In the genomic region with DNA sequence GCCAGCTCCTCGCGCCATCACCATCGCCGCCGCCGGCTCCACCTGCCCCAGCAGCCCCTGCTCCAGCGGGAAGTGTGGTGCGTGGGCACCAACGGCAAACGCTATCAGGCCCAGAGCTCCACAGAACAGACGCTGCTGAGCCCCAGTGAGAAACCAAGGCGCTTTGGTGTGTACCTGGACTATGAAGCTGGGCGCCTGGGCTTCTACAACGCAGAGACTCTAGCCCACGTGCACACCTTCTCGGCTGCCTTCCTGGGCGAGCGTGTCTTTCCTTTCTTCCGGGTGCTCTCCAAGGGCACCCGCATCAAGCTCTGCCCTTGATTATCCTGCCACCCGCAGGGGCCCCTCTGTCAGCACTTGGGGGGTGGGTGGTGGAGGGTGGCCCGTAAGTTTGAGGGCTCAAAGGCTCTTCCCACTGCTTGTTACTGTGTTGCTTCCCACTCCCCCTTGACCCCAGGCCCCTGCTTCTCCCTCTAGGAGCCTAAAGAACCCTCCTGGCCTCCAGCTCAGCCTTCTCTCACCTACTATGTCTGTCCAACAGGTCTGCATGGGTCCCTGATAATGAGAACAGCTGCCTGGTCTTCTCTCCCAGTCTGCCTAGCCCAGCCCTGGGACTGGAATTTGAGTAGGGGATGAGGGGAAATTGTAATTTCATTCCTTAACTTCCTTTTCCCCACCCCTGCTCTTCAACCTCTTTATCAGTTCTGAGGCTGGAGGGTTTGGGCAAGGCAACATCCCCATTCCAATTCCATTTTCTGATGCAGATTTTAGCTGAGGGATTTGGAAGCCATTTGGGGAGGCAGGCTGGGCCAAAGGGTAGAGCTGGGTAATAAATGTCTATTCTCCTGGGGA, we compare ENCODE assay signal across 12 cellular contexts. TPM values are rescaled to one million over a fixed set of nuclear protein-coding genes. Genes with fewer than 3 reads are reported as not detected.
A peak's percentile ranks its signal among the peaks of the same experiment; 100 is the strongest.
DNase-seq lines count a peak whose midpoint lies in the region; ATAC-seq, FAIRE-seq and TF ChIP-seq lines count a peak whose summit lies in the region.
"Had no signal": no experiment of that assay in that cellular context is flagged by ENCODE, and none has a peak within 500 bp of the region (broad histone marks: within the 10 kb centered on the region; RNA-seq: fewer than 3 reads in every experiment).

No MANE protein-coding gene starts in this region.

- no peak overlapping the region for H3K4ac ChIP-seq in IMR-90 (ENCODE audit: low read depth, low read length)

- no peak overlapping the region for H2AK5ac ChIP-seq in IMR-90 (ENCODE audit: low read depth, low read length)

- H3K27me3 ChIP-seq in IMR-90 (ENCODE audit: control insufficient read depth, insufficient read depth, low read length) (no peaks in the 10 kb centered on the region), astrocyte (ENCODE audit: insufficient read depth, low read length) (no peaks in the 10 kb centered on the region), neural progenitor cell (no peaks in the 10 kb centered on the region), H7 (ENCODE audit: control insufficient read depth, insufficient read depth, low read length) (no peaks in the 10 kb centered on the region), brain microvascular endothelial cell (replicated peaks) (no peaks in the 10 kb centered on the region)

- no peak overlapping the region for H2BK15ac ChIP-seq in IMR-90 (ENCODE audit: low read depth, low read length)

- H3K14ac ChIP-seq in IMR-90 (replicated peaks; ENCODE audit: low read depth, low read length), result no peak overlapping the region

- DNase-seq in IMR-90 (no peak), astrocyte (ENCODE audit: low read depth) (no peak), neural progenitor cell (ENCODE audit: low spot score) (no peak), iPS-NIHi11 (ENCODE audit: low spot score) (no peak), H7 (no peak), brain microvascular endothelial cell (no peak)
- DNase-seq: activated CD4-positive, alpha-beta T cell treated with anti-CD3 and anti-CD28 coated beads, Interleukin-2, amount 50 U/mL, for 1 hour; caudate nucleus; GF-D8; substantia nigra had no signal

- H3K4me3 Mint-ChIP-seq in astrocyte (ENCODE audit: unreplicated experiment) (no peak overlapping the region), neural progenitor cell (no peak overlapping the region)

- H2BK5ac ChIP-seq in IMR-90 (ENCODE audit: low read depth, low read length, poor library complexity, severe bottlenecking), result no peak overlapping the region

- dilution Hi-C loops in IMR-90 (cut with HindIII; ENCODE audit: low sequenced_read_pairs, unreplicated experiment), result no loop called here

- H4K5ac ChIP-seq in IMR-90 (ENCODE audit: low read depth, low read length), result no peak overlapping the region

- H4K20me1 ChIP-seq in IMR-90 (ENCODE audit: insufficient read depth, low read length) (peaks cover 63% of the 10 kb centered on the region), astrocyte (ENCODE audit: insufficient read depth, low read length) (peaks cover 75% of the 10 kb centered on the region), neural progenitor cell (ENCODE audit: low read depth) (peaks cover 52% of the 10 kb centered on the region)

- H3K9me3 Mint-ChIP-seq in astrocyte (ENCODE audit: unreplicated experiment), result no peaks in the 10 kb centered on the region
- no peaks in the 10 kb centered on the region for H3K9me3 Mint-ChIP-seq in neural progenitor cell

- POLR2A ChIA-PET in IMR-90 (lab: Charles Lee; ENCODE audit: unreplicated experiment), result interaction anchor here (0.6 kb wide), 1 partner anchor 10 kb away, joined by 4 read pairs; no protein-coding TSS in a partner anchor

- peak; percentile 30 for ATAC-seq in IMR-90 (ENCODE audit: low read depth)

- H3K79me2 ChIP-seq in astrocyte (ENCODE audit: insufficient read depth, low read length), result peaks cover 29% of the 10 kb centered on the region
- peaks cover 17% of the 10 kb centered on the region for H3K79me2 ChIP-seq in neural progenitor cell (ENCODE audit: low read depth)

- in situ Hi-C loops in IMR-90 (cut with MboI; ENCODE audit: low sequenced_read_pairs), result no loop called here
- in situ Hi-C loops in brain microvascular endothelial cell (cut with HindIII; ENCODE audit: low pct_ligation_motif_present, low sequenced_read_pairs), result no loop called here

- no peak overlapping the region for H2BK20ac ChIP-seq in IMR-90 (ENCODE audit: low read depth, low read length)

- intact Hi-C loops in IMR-90 (cut with micrococcal nuclease), result no loop called here

- BruUV-seq in IMR-90 (replicated peaks; lab: Mats Ljungman, UMichigan), result no TSS peak

- peak; percentile 20 for TF ChIP-seq POLR2A in GM10847 (IDR thresholded peaks at IDR 0.05; ENCODE audit: extremely low read depth, insufficient read length)
- peak; percentile 15; the same call in 1 of the 2 replicates for TF ChIP-seq POLR2A in IMR-90 (IDR thresholded peaks at IDR 0.05; ENCODE audit: low read depth, low read length)

- H2AK9ac ChIP-seq in IMR-90 (replicated peaks; ENCODE audit: low read depth, low read length, poor library complexity), result peak overlapping the region; percentile 50

- WGBS in IMR-90 (ENCODE audit: extremely low coverage in 2 of 2, insufficient read length in 1 of 2), 2 experiments, result 93% methylated on average over 13 of the region's 22 CpGs; no CpG with 5 or more reads in 1 of the 2 experiments

- peaks cover 33% of the 10 kb centered on the region for H3K36me3 Mint-ChIP-seq in astrocyte (ENCODE audit: low read depth, unreplicated experiment)
- H3K36me3 Mint-ChIP-seq in neural progenitor cell, result peaks cover 49% of the 10 kb centered on the region

- no peak for TF ChIP-seq RAD21 in IMR-90 (IDR thresholded peaks at IDR 0.05; ENCODE audit: low read length)

- H3K4me2 ChIP-seq in IMR-90 (ENCODE audit: low read depth, low read length) (no peak overlapping the region), astrocyte (ENCODE audit: low read length) (no peak overlapping the region), neural progenitor cell (no peak overlapping the region)

- H3K36me3 ChIP-seq in IMR-90 (ENCODE audit: control insufficient read depth, insufficient read depth, low read length) (peaks cover 77% of the 10 kb centered on the region), astrocyte (ENCODE audit: insufficient read depth, low read length) (peaks cover 56% of the 10 kb centered on the region), neural progenitor cell (peaks cover 11% of the 10 kb centered on the region), H7 (replicated peaks; ENCODE audit: control insufficient read depth, insufficient read depth, low read length) (peaks cover 50% of the 10 kb centered on the region), brain microvascular endothelial cell (replicated peaks) (peaks cover 66% of the 10 kb centered on the region)

- CTCF ChIA-PET in IMR-90 (lab: Yijun Ruan, JAX), result interaction anchor here (0.6 kb wide), 1 partner anchor 1396 kb away, joined by 3 read pairs; no protein-coding TSS in a partner anchor

- H3K4me1 Mint-ChIP-seq in astrocyte (ENCODE audit: low read depth, unreplicated experiment) (peaks cover 16% of the 10 kb centered on the region), neural progenitor cell (peaks cover 5% of the 10 kb centered on the region)

- no peak for FAIRE-seq in astrocyte (lab: Jason Lieb, UNC)
- FAIRE-seq: frontal cortex had no signal

- H2BK120ac ChIP-seq in IMR-90 (ENCODE audit: low read depth, low read length), result no peak overlapping the region

- H3K9ac ChIP-seq in IMR-90 (ENCODE audit: low read depth, low read length) (no peak overlapping the region), astrocyte (ENCODE audit: low read length) (no peak overlapping the region), neural progenitor cell (no peak overlapping the region)

- H3K4me1 ChIP-seq in IMR-90 (ENCODE audit: control insufficient read depth, insufficient read depth, low read length) (no peaks in the 10 kb centered on the region), astrocyte (ENCODE audit: insufficient read depth, low read length) (peaks cover 10% of the 10 kb centered on the region), neural progenitor cell (no peaks in the 10 kb centered on the region)

- no peaks in the 10 kb centered on the region for H3K9me3 ChIP-seq in IMR-90 (ENCODE audit: control insufficient read depth, insufficient read depth, low read length)
- no peaks in the 10 kb centered on the region for H3K9me3 ChIP-seq in astrocyte (ENCODE audit: insufficient read depth, low read depth, low read length)
- H3K9me3 ChIP-seq in neural progenitor cell (ENCODE audit: low read depth), result no peaks in the 10 kb centered on the region

- H3K27ac Mint-ChIP-seq in astrocyte (ENCODE audit: unreplicated experiment) (peak overlapping the region; percentile 72), neural progenitor cell (peak overlapping the region; percentile 33)

- no peak overlapping the region for H4K91ac ChIP-seq in IMR-90 (ENCODE audit: insufficient read depth, low read depth, low read length)

- H3K27me3 Mint-ChIP-seq in astrocyte (ENCODE audit: low read depth, unreplicated experiment) (no peaks in the 10 kb centered on the region), neural progenitor cell (ENCODE audit: insufficient read depth, low read depth) (peaks cover 8% of the 10 kb centered on the region)

- peak overlapping the region; percentile 19 for H2AFZ ChIP-seq in IMR-90 (replicated peaks; ENCODE audit: low read length, poor library complexity)
- no peak overlapping the region for H2AFZ ChIP-seq in astrocyte (ENCODE audit: low read depth, low read length)
- no peak overlapping the region for H2AFZ ChIP-seq in neural progenitor cell (replicated peaks)

- H3K27ac ChIP-seq in IMR-90 (ENCODE audit: insufficient read depth, low read length) (no peak overlapping the region), astrocyte (ENCODE audit: low read depth, low read length) (no peak overlapping the region), neural progenitor cell (peak overlapping the region; percentile 87), brain microvascular endothelial cell (no peak overlapping the region)

- TF ChIP-seq CTCF in IMR-90 (conservative IDR thresholded peaks at IDR 0.05; ENCODE audit: low read depth, low read length), result no peak
- TF ChIP-seq CTCF in astrocyte (IDR thresholded peaks at IDR 0.05; ENCODE audit: insufficient read depth, low read depth, low read length), result no peak
- no peak for TF ChIP-seq CTCF in neural progenitor cell (IDR thresholded peaks at IDR 0.05)
- TF ChIP-seq CTCF in brain microvascular endothelial cell (IDR thresholded peaks at IDR 0.05; ENCODE audit: low read depth, low read length, missing control alignments), result no peak

- H3K4me3 ChIP-seq in IMR-90 (ENCODE audit: insufficient read depth, low read depth, low read length), result no peak overlapping the region
- no peak overlapping the region for H3K4me3 ChIP-seq in astrocyte (ENCODE audit: insufficient read depth, low read depth, low read length)
- no peak overlapping the region for H3K4me3 ChIP-seq in neural progenitor cell
- no peak overlapping the region for H3K4me3 ChIP-seq in H7 (ENCODE audit: insufficient read depth, low read depth, low read length)
- no peak overlapping the region for H3K4me3 ChIP-seq in brain microvascular endothelial cell (ENCODE audit: low read depth, low read length)

- peaks cover 6% of the 10 kb centered on the region for H3K9me1 ChIP-seq in IMR-90 (ENCODE audit: insufficient read depth, low read length)

- no peak overlapping the region for H4K8ac ChIP-seq in IMR-90 (ENCODE audit: low read depth in 2 of 2, low read length in 2 of 2)

- H3K79me1 ChIP-seq in IMR-90 (ENCODE audit: low read depth in 1 of 2, low read length in 2 of 2), result peaks cover 17 to 40% of the 10 kb centered on the region in 2 experiments

- H3K18ac ChIP-seq in IMR-90 (ENCODE audit: low read depth, low read length), result no peak overlapping the region

- no peak overlapping the region for H3K56ac ChIP-seq in IMR-90 (ENCODE audit: extremely low read depth, insufficient read depth, low read length)

- H3K23ac ChIP-seq in IMR-90 (ENCODE audit: low read depth, low read length), result no peak overlapping the region

- peaks cover 60% of the 10 kb centered on the region for H3F3A ChIP-seq in neural progenitor cell (ENCODE audit: low read depth)

RNA-seq across cellular contexts. Expression of a gene that starts 9.0 kb away (rescaled TPM):
- total RNA-seq in IMR-90 (2012; rRNA removed) (5,432 and 9,350 TPM in 2 replicates), astrocyte (1,553 and 1,656 TPM in 2 replicates), neural progenitor cell (ENCODE audit: low replicate concordance) (2,816 and 3,567 TPM in 2 replicates)
- polyA plus RNA-seq in IMR-90 (2012; rRNA removed), result 4,263 and 4,589 TPM in 2 replicates
- polyA plus RNA-seq in IMR-90 (2012; cell fraction: cytosol; rRNA removed), result 5,168 and 5,845 TPM in 2 replicates
- 1,327 and 2,272 TPM in 2 replicates for polyA plus RNA-seq in IMR-90 (2012; cell fraction: nucleus; rRNA removed; ENCODE audit: low replicate concordance)
- total RNA-seq in H7 (2014; rRNA removed; shearing (Covaris generic)), result 5,491 and 6,126 TPM in 2 replicates

RNA-seq across cellular contexts. Expression of a gene that starts 11.6 kb away (rescaled TPM):
- total RNA-seq in IMR-90 (2012; rRNA removed) (5.9 and 6.9 TPM in 2 replicates), astrocyte (20.9 and 21.8 TPM in 2 replicates), neural progenitor cell (ENCODE audit: low replicate concordance) (8.1 and 24.2 TPM in 2 replicates)
- 15.7 and 16.9 TPM in 2 replicates for polyA plus RNA-seq in IMR-90 (2012; rRNA removed)
- polyA plus RNA-seq in IMR-90 (2012; cell fraction: cytosol; rRNA removed), result 9.6 and 12.6 TPM in 2 replicates
- polyA plus RNA-seq in IMR-90 (2012; cell fraction: nucleus; rRNA removed; ENCODE audit: low replicate concordance), result 63.1 and 67.0 TPM in 2 replicates
- total RNA-seq in H7 (2014; rRNA removed; shearing (Covaris generic)), result 13.6 and 19.8 TPM in 2 replicates

RNA-seq across cellular contexts. Expression of a gene that starts 26.3 kb away (rescaled TPM):
- 2.3 and 3.9 TPM in 2 replicates for total RNA-seq in IMR-90 (2012; rRNA removed)
- polyA plus RNA-seq in IMR-90 (2012; rRNA removed), result 6.1 and 6.9 TPM in 2 replicates
- polyA plus RNA-seq in IMR-90 (2012; cell fraction: cytosol; rRNA removed), result 1.4 and 1.9 TPM in 2 replicates
- polyA plus RNA-seq in IMR-90 (2012; cell fraction: nucleus; rRNA removed; ENCODE audit: low replicate concordance), result 11.0 and 27.8 TPM in 2 replicates
- 6.5 and 7.3 TPM in 2 replicates for total RNA-seq in astrocyte
- 7.9 and 9.4 TPM in 2 replicates for total RNA-seq in neural progenitor cell (ENCODE audit: low replicate concordance)
- 1.9 and 2.4 TPM in 2 replicates for total RNA-seq in H7 (2014; rRNA removed; shearing (Covaris generic))

RNA-seq across cellular contexts. Expression of a gene that starts 29.7 kb away (rescaled TPM):
- 0.54 and 0.83 TPM in 2 replicates for total RNA-seq in IMR-90 (2012; rRNA removed)
- polyA plus RNA-seq in IMR-90 (2012; rRNA removed), result 1.0 and 1.3 TPM in 2 replicates
- 1.6 and 1.8 TPM in 2 replicates for polyA plus RNA-seq in IMR-90 (2012; cell fraction: cytosol; rRNA removed)
- polyA plus RNA-seq in IMR-90 (2012; cell fraction: nucleus; rRNA removed; ENCODE audit: low replicate concordance), result 0.76 and 1.6 TPM in 2 replicates
- total RNA-seq in astrocyte, result 0.22 and 0.27 TPM in 2 replicates
- not detected in 2 replicates for total RNA-seq in neural progenitor cell (ENCODE audit: low replicate concordance)
- total RNA-seq in H7 (2014; rRNA removed; shearing (Covaris generic)), result 0.07 and 0.92 TPM in 2 replicates
